21 cellular contexts compared by ENCODE assay signal in the genomic region with DNA sequence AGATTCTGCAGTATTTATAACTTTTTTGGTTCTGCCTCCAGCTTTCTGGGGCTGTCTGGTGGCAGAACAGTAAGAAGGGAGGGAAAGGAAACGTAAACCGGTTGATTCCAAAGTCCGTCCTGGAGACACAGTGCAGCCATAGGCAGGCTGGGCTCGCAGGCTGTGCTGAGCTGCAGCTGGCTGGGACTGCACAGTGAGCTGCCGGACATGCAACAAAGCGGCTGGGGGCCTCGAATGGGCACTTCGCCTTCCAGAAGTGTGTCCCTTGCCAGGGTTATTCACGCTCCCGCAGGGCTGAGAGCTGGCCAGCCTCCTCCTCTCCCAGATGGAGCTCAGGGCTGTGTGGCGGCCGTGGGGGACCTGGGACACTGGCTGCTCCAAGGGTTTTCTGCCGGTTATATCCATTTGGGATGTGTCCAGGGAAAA.
DNase-seq lines count a peak whose midpoint lies in the region; ATAC-seq and TF ChIP-seq lines count a peak whose summit lies in the region.
"Had no signal": no experiment of that assay in that cellular context is flagged by ENCODE, and none has a peak within 500 bp of the region (broad histone marks: within the 10 kb centered on the region; RNA-seq: fewer than 3 reads in every experiment).

No MANE protein-coding gene starts in this region.

- H3K27me3 Mint-ChIP-seq in osteocyte (ENCODE audit: unreplicated experiment): no peaks in the 10 kb centered on the region

- DNase-seq in Right ventricle myocardium superior (no peak), cardiac septum (ENCODE audit: low spot score) (no peak), hepatocyte (ENCODE audit: low spot score) (peak; percentile 72), osteocyte (ENCODE audit: extremely low spot score, unreplicated experiment) (peak; percentile 82), WERI-Rb-1 (no peak), NCI-H2196 (lab: John Stamatoyannopoulos, UW; ENCODE audit: unreplicated experiment) (no peak)
- DNase-seq: activated CD4-positive, CD25-positive, alpha-beta regulatory T cell treated with anti-CD3 and anti-CD28 coated beads, Interleukin-2, amount 50 U/mL, for 72 hours; activated naive CD8-positive, alpha-beta T cell treated with anti-CD3 and anti-CD28 coated beads, Interleukin-2, amount 50 U/mL, for 24 hours; Calu3; erythroblast; NCI-H1417 treated with DMSO at 0.1 percent for 48 hours; NCI-H2171; NCI-H82; PC-9; SK-N-SH; T1000 had no signal

- H3K27me3 ChIP-seq in hepatocyte (no peaks in the 10 kb centered on the region), WERI-Rb-1 (ENCODE audit: insufficient read depth, low read depth, severe bottlenecking) (peaks cover 19% of the 10 kb centered on the region)
- H3K27me3 ChIP-seq: dorsolateral prefrontal cortex, uterus had no signal

- H3K9me3 Mint-ChIP-seq in osteocyte (ENCODE audit: unreplicated experiment): no peaks in the 10 kb centered on the region
- H3K9me3 Mint-ChIP-seq: activated naive CD8-positive, alpha-beta T cell treated with anti-CD3 and anti-CD28 coated beads, Interleukin-2, amount 50 U/mL, for 24 hours; activated T-helper 2 cell treated with anti-CD3 and anti-CD28 coated beads, Interferon-gamma antibody, Interleukin-2, Interleukin-4, amounts not matched to agents 10 μg/mL and 5 μg/mL and 100 μg/mL, durations not matched to agents 14 hours and 24 hours and 36 hours had no signal

- H3K4me3 Mint-ChIP-seq in osteocyte (ENCODE audit: unreplicated experiment): no peak overlapping the region
- H3K4me3 Mint-ChIP-seq: activated naive CD8-positive, alpha-beta T cell treated with anti-CD3 and anti-CD28 coated beads, Interleukin-2, amount 50 U/mL, for 24 hours had no signal

- intact Hi-C loops in Right ventricle myocardium superior (cut with DNase I): no loop called here
- intact Hi-C loops in cardiac septum (cut with DNase I): loop anchor here (5.0 kb wide), 1 partner anchor 47 kb away; no protein-coding TSS in a partner anchor

- peaks cover 18% of the 10 kb centered on the region for H3K4me1 Mint-ChIP-seq in osteocyte (ENCODE audit: unreplicated experiment)

- peak; percentile 37 for ATAC-seq in Right ventricle myocardium superior (ENCODE audit: poor library complexity)
- ATAC-seq in GM18517 (IDR thresholded peaks at IDR 0.05; ENCODE audit: unreplicated experiment): no peak
- ATAC-seq in GM18511 (IDR thresholded peaks at IDR 0.05; ENCODE audit: unreplicated experiment): no peak
- ATAC-seq: activated naive CD8-positive, alpha-beta T cell treated with anti-CD3 and anti-CD28 coated beads, Interleukin-2, amount 50 U/mL, for 24 hours had no signal

- H3K4me2 ChIP-seq in hepatocyte: peak overlapping the region; percentile 39
- H3K4me2 ChIP-seq: PC-9, SK-N-SH had no signal

- no peaks in the 10 kb centered on the region for H3K79me2 ChIP-seq in hepatocyte

- H3K36me3 ChIP-seq in hepatocyte (replicated peaks; ENCODE audit: insufficient read depth, low read depth): no peaks in the 10 kb centered on the region
- no peaks in the 10 kb centered on the region for H3K36me3 ChIP-seq in WERI-Rb-1
- H3K36me3 ChIP-seq: uterus had no signal

- H3K27ac ChIP-seq in hepatocyte: peak overlapping the region; percentile 63
- H3K27ac ChIP-seq in WERI-Rb-1: no peak overlapping the region
- H3K27ac ChIP-seq: PC-9, uterus had no signal

- 60% methylated on average over 13 of the region's 13 CpGs for WGBS in hepatocyte (ENCODE audit: low lambda C conversion rate, missing lambda C conversion rate)

- H3K36me3 Mint-ChIP-seq in osteocyte (ENCODE audit: unreplicated experiment): no peaks in the 10 kb centered on the region

- H4K20me1 ChIP-seq in hepatocyte (ENCODE audit: insufficient read depth, poor library complexity, severe bottlenecking): no peaks in the 10 kb centered on the region

- H3K27ac Mint-ChIP-seq in osteocyte (ENCODE audit: unreplicated experiment): no peak overlapping the region
- H3K27ac Mint-ChIP-seq: activated naive CD8-positive, alpha-beta T cell treated with anti-CD3 and anti-CD28 coated beads, Interleukin-2, amount 50 U/mL, for 24 hours; activated T-helper 2 cell treated with anti-CD3 and anti-CD28 coated beads, Interferon-gamma antibody, Interleukin-2, Interleukin-4, amounts not matched to agents 10 μg/mL and 5 μg/mL and 100 μg/mL, durations not matched to agents 14 hours and 24 hours and 36 hours had no signal

- H3K9me3 ChIP-seq in hepatocyte (ENCODE audit: low read depth) (no peaks in the 10 kb centered on the region), WERI-Rb-1 (ENCODE audit: severe bottlenecking) (no peaks in the 10 kb centered on the region)
- H3K9me3 ChIP-seq: SK-N-SH, uterus had no signal

- H2AFZ ChIP-seq in hepatocyte: no peak overlapping the region
- H2AFZ ChIP-seq: PC-9 had no signal

- H3K4me3 ChIP-seq in hepatocyte (no peak overlapping the region), WERI-Rb-1 (ENCODE audit: low read depth, low read length) (no peak overlapping the region)
- H3K4me3 ChIP-seq: dorsolateral prefrontal cortex, PC-9, uterus had no signal

- no peak for TF ChIP-seq CTCF in hepatocyte (IDR thresholded peaks at IDR 0.05; ENCODE audit: poor library complexity)
- TF ChIP-seq CTCF in osteocyte (IDR thresholded peaks at IDR 0.05): no peak
- TF ChIP-seq CTCF in WERI-Rb-1 (IDR thresholded peaks at IDR 0.05; ENCODE audit: low read depth, low read length): no peak

- H3K9me2 ChIP-seq in hepatocyte (replicated peaks; ENCODE audit: insufficient read depth): no peaks in the 10 kb centered on the region
- H3K9me2 ChIP-seq: SK-N-SH had no signal

- H3K4me1 ChIP-seq in hepatocyte (ENCODE audit: insufficient read depth): peaks cover 17% of the 10 kb centered on the region
- H3K4me1 ChIP-seq: uterus had no signal

Comparison
In these comparisons a context has a peak if more than half of its experiments do, and no peak if none do; other contexts are left out.
1. DNase-seq: peak in hepatocyte (single experiment) and osteocyte (single experiment); none in Right ventricle myocardium superior (single experiment), cardiac septum (single experiment), WERI-Rb-1 (single experiment) and NCI-H2196 (single experiment).